Comparison of ENCODE assay signal across 1 cellular context in genomic region chr17:58006924-58007780, GRCh38.
TF ChIP-seq lines count a peak whose summit lies in the region.

A gene with protein sequence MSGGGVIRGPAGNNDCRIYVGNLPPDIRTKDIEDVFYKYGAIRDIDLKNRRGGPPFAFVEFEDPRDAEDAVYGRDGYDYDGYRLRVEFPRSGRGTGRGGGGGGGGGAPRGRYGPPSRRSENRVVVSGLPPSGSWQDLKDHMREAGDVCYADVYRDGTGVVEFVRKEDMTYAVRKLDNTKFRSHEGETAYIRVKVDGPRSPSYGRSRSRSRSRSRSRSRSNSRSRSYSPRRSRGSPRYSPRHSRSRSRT (minus strand): TSS chr17:58007246. CDS start chr17:58007137, 109 bp downstream.

TF ChIP-seq in HepG2, 621 proteins besides CTCF, POLR2A, EP300 and RAD21 (continued from another document and continues in another):
- TF ChIP-seq ZBED4 (CRISPR knock-in tag; IDR thresholded peaks at IDR 0.05; ENCODE audit: borderline replicate concordance) (peak; percentile 77), ZNF549 (CRISPR knock-in tag; IDR thresholded peaks at IDR 0.05) (no peak), ADNP (CRISPR knock-in tag; IDR thresholded peaks at IDR 0.05) (no peak), MAFG (CRISPR knock-in tag; IDR thresholded peaks at IDR 0.05) (no peak), ISX (CRISPR knock-in tag; conservative IDR thresholded peaks at IDR 0.05) (no peak), ZBTB25 (CRISPR knock-in tag; IDR thresholded peaks at IDR 0.05) (peak; percentile 69), ZNF557 (CRISPR knock-in tag; IDR thresholded peaks at IDR 0.05) (peak; percentile 85), SIX1 (CRISPR knock-in tag; IDR thresholded peaks at IDR 0.05; ENCODE audit: borderline replicate concordance) (peak; percentile 48), REXO4 (CRISPR knock-in tag; IDR thresholded peaks at IDR 0.05; ENCODE audit: borderline replicate concordance) (peak; percentile 18; the same call in 1 of the 2 replicates), NAIF1 (CRISPR knock-in tag; IDR thresholded peaks at IDR 0.05; ENCODE audit: borderline replicate concordance) (peak; percentile 100), HMG20B (CRISPR knock-in tag; conservative IDR thresholded peaks at IDR 0.05) (0 out of 2 replicates have a peak, but pooled peaks have one; percentile 11), ZNF20 (CRISPR knock-in tag; IDR thresholded peaks at IDR 0.05) (no peak; the same call in 1 of the 2 replicates), ZNF205 (CRISPR knock-in tag; IDR thresholded peaks at IDR 0.05) (peak; percentile 69; the same call in 1 of the 2 replicates), CERS6 (CRISPR knock-in tag; IDR thresholded peaks at IDR 0.05) (no peak), ZFP82 (CRISPR knock-in tag; IDR thresholded peaks at IDR 0.05; ENCODE audit: borderline replicate concordance) (peak; percentile 98; the same call in 1 of the 2 replicates), ZNF704 (CRISPR knock-in tag; IDR thresholded peaks at IDR 0.05; ENCODE audit: borderline replicate concordance) (peak; percentile 98), SRY (CRISPR knock-in tag; IDR thresholded peaks at IDR 0.05) (no peak; the same call in 1 of the 2 replicates), ZNF12 (CRISPR knock-in tag; IDR thresholded peaks at IDR 0.05) (0 out of 2 replicates have a peak, but pooled peaks have one; percentile 32), ZNF337 (CRISPR knock-in tag; IDR thresholded peaks at IDR 0.05; ENCODE audit: borderline replicate concordance, low read depth) (peak; percentile 97), LRRFIP1 (CRISPR knock-in tag; conservative IDR thresholded peaks at IDR 0.05) (no peak), CC2D1A (CRISPR knock-in tag; IDR thresholded peaks at IDR 0.05) (0 out of 2 replicates have a peak, but pooled peaks have one; percentile 87), U2AF2 (IDR thresholded peaks at IDR 0.05; ENCODE audit: low read depth, low read length) (peak; percentile 75), TBP (CRISPR knock-in tag; IDR thresholded peaks at IDR 0.05) (0 out of 2 replicates have a peak, but pooled peaks have one; percentile 43), AHR (CRISPR knock-in tag; IDR thresholded peaks at IDR 0.05) (peak; percentile 80; the same call in 1 of the 2 replicates), ZBTB42 (CRISPR knock-in tag; IDR thresholded peaks at IDR 0.05) (peak; percentile 84), DMAP1 (CRISPR knock-in tag; IDR thresholded peaks at IDR 0.05) (peak; percentile 99), MAFK (conservative IDR thresholded peaks at IDR 0.05 in 1 of 2, IDR thresholded peaks at IDR 0.05 in 1 of 2; ENCODE audit: low read length in 2 of 2) (no peak), IRF9 (CRISPR knock-in tag; IDR thresholded peaks at IDR 0.05; ENCODE audit: borderline replicate concordance) (peak; percentile 96), TP53 (CRISPR knock-in tag; conservative IDR thresholded peaks at IDR 0.05) (no peak), TOPORS (CRISPR knock-in tag; IDR thresholded peaks at IDR 0.05) (peak; percentile 91), AFF4 (CRISPR knock-in tag; IDR thresholded peaks at IDR 0.05) (peak; percentile 95), ZNF879 (CRISPR knock-in tag; IDR thresholded peaks at IDR 0.05) (peak; percentile 71; the same call in 1 of the 2 replicates), ZNF264 (CRISPR knock-in tag; IDR thresholded peaks at IDR 0.05) (0 out of 2 replicates have a peak, but pooled peaks have one; percentile 86), NCOA2 (CRISPR knock-in tag; IDR thresholded peaks at IDR 0.05) (peak; percentile 58), ETV5 (CRISPR knock-in tag; IDR thresholded peaks at IDR 0.05; ENCODE audit: borderline replicate concordance) (peak; percentile 81), PCBP1 (IDR thresholded peaks at IDR 0.05; ENCODE audit: borderline replicate concordance, low read depth, low read length) (peak; percentile 89; the same call in 1 of the 2 replicates), ZNF777 (CRISPR knock-in tag; IDR thresholded peaks at IDR 0.05) (peak; percentile 80), E2F1 (CRISPR knock-in tag; IDR thresholded peaks at IDR 0.05) (peak; percentile 100), ZNF75D (CRISPR knock-in tag; IDR thresholded peaks at IDR 0.05; ENCODE audit: borderline replicate concordance) (no peak), ZNF788 (CRISPR knock-in tag; IDR thresholded peaks at IDR 0.05; ENCODE audit: borderline replicate concordance) (peak; percentile 97), PAX8 (CRISPR knock-in tag; IDR thresholded peaks at IDR 0.05; ENCODE audit: borderline replicate concordance) (peak; percentile 97), ZNF225 (CRISPR knock-in tag; IDR thresholded peaks at IDR 0.05) (peak; percentile 87)
- TF ChIP-seq, protein P1, sequence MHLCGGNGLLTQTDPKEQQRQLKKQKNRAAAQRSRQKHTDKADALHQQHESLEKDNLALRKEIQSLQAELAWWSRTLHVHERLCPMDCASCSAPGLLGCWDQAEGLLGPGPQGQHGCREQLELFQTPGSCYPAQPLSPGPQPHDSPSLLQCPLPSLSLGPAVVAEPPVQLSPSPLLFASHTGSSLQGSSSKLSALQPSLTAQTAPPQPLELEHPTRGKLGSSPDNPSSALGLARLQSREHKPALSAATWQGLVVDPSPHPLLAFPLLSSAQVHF (CRISPR knock-in tag; IDR thresholded peaks at IDR 0.05) = peak; percentile 90
- TF ChIP-seq, protein P2, sequence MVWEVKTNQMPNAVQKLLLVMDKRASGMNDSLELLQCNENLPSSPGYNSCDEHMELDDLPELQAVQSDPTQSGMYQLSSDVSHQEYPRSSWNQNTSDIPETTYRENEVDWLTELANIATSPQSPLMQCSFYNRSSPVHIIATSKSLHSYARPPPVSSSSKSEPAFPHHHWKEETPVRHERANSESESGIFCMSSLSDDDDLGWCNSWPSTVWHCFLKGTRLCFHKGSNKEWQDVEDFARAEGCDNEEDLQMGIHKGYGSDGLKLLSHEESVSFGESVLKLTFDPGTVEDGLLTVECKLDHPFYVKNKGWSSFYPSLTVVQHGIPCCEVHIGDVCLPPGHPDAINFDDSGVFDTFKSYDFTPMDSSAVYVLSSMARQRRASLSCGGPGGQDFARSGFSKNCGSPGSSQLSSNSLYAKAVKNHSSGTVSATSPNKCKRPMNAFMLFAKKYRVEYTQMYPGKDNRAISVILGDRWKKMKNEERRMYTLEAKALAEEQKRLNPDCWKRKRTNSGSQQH (CRISPR knock-in tag; IDR thresholded peaks at IDR 0.05; ENCODE audit: low read depth) = peak; percentile 93
